In genomic region chr1:42657981-42658879, GRCh38 we compare ENCODE assay signal across 8 cellular contexts. TPM values are rescaled to one million over a fixed set of nuclear protein-coding genes. Genes with fewer than 3 reads are reported as not detected.
DNase-seq lines count a peak whose midpoint lies in the region; ATAC-seq and TF ChIP-seq lines count a peak whose summit lies in the region.

Gene PPIH, plus strand, starts transcription at chr1:42658423. Its CDS starts 24 bp downstream, at chr1:42658447.

- peaks cover 12% of the 10 kb centered on the region for H3K36me3 Mint-ChIP-seq in activated naive CD8-positive, alpha-beta T cell

- TF ChIP-seq CTCF in omental fat pad (IDR thresholded peaks at IDR 0.05) (no peak), testis (IDR thresholded peaks at IDR 0.05) (peak in 2 of 3 experiments; percentile 24 to 63)

- peak within 1 kb of the TSS; percentile 76 to 83 for H3K4me3 ChIP-seq in testis

- no peaks in the 10 kb centered on the region for H3K36me3 ChIP-seq in testis (ENCODE audit: low read depth, missing control alignments)

- DNase-seq in NCI-H1105 (lab: John Stamatoyannopoulos, UW): peak; percentile 96
- peak; percentile 94 for DNase-seq in SKM-1 treated with dmso at 0.1 percent for 144 hours (lab: John Stamatoyannopoulos, UW; ENCODE audit: unreplicated experiment)
- peak; percentile 91 for DNase-seq in glomerular visceral epithelial cell (ENCODE audit: extremely low spot score)
- peak; percentile 79 for DNase-seq in omental fat pad (ENCODE audit: low spot score)
- peak; percentile 97 for DNase-seq in testis

- H3K9me3 Mint-ChIP-seq in activated naive CD8-positive, alpha-beta T cell (ENCODE audit: low read depth): no peaks in the 10 kb centered on the region

- ATAC-seq in HG02610 (IDR thresholded peaks at IDR 0.05; ENCODE audit: unreplicated experiment): peak; percentile 95
- peak; percentile 100 for ATAC-seq in omental fat pad (ENCODE audit: low FRiP score)

- H3K27ac Mint-ChIP-seq in activated naive CD8-positive, alpha-beta T cell: peak within 1 kb of the TSS; percentile 95

- 0 to 2% methylated on average over 25 to 53 of the region's 53 CpGs for WGBS in testis, 2 donors

- no peaks in the 10 kb centered on the region for H3K9me3 ChIP-seq in testis

- intact Hi-C loops in testis (cut with DNase I; ENCODE audit: low total_unique reads): no loop called here

- peak within 1 kb of the TSS; percentile 46 to 83 for H3K27ac ChIP-seq in testis

- TF ChIP-seq POLR2A in GM10847 (IDR thresholded peaks at IDR 0.05; ENCODE audit: extremely low read depth, insufficient read length) (peak; percentile 94), testis (IDR thresholded peaks at IDR 0.05) (no peak)

- peaks cover 44% of the 10 kb centered on the region for H3K4me1 Mint-ChIP-seq in activated naive CD8-positive, alpha-beta T cell (ENCODE audit: low read depth)

- peak within 1 kb of the TSS; percentile 99 for H3K4me3 Mint-ChIP-seq in activated naive CD8-positive, alpha-beta T cell

- peaks cover 17% of the 10 kb centered on the region for H3K4me1 ChIP-seq in testis

- H3K27me3 Mint-ChIP-seq in activated naive CD8-positive, alpha-beta T cell: no peaks in the 10 kb centered on the region

- H3K27me3 ChIP-seq in testis: no peaks in the 10 kb centered on the region

RNA-seq across cellular contexts. Expression of gene PPIH, which starts in this region (rescaled TPM):
- total RNA-seq in omental fat pad (10 to 100 TPM; 14.9 to 29.3 (median 20.8) TPM), testis (10 to 100 TPM; 38.7 to 40.0 TPM)
- polyA plus RNA-seq in testis (ENCODE audit: insufficient read depth, low read depth, low replicate concordance): 39.6 TPM

Comparison
In these comparisons a context has a peak if more than half of its experiments do, and no peak if none do; other contexts are left out.
1. Peak in every context shown above with its lines: DNase-seq, ATAC-seq, H3K4me3 ChIP-seq and H3K27ac ChIP-seq.
2. CTCF ChIP-seq: peak in testis (2 of 3); none in omental fat pad (0 of 3).